ENCODE assay signal across 16 cellular contexts in genomic region chr14:100849432-100849831, GRCh38. TPM values are rescaled to one million over a fixed set of nuclear protein-coding genes. Genes with fewer than 3 reads are reported as not detected.
A peak's percentile ranks its signal among the peaks of the same experiment; 100 is the strongest.
DNase-seq lines count a peak whose midpoint lies in the region; ATAC-seq, FAIRE-seq and TF ChIP-seq lines count a peak whose summit lies in the region.
"Had no signal": no experiment of that assay in that cellular context is flagged by ENCODE, and none has a peak within 500 bp of the region (broad histone marks: within the 10 kb centered on the region; RNA-seq: fewer than 3 reads in every experiment).

No MANE protein-coding gene starts in this region.

- H3K9ac ChIP-seq in GM23248 = peak overlapping the region; percentile 0; the same call in 1 of the 2 replicates

- no peaks in the 10 kb centered on the region for H3K27me3 Mint-ChIP-seq in chondrocyte (ENCODE audit: low read depth)
- H3K27me3 Mint-ChIP-seq: activated naive CD8-positive, alpha-beta T cell; stimulated activated naive CD8-positive, alpha-beta T cell treated with anti-CD3 and anti-CD28 coated beads, Interleukin-15, Interleukin-2, amounts not matched to agents 100 ng/mL and 50 ng/mL, for 24 hours had no signal

- no peak overlapping the region for H2AFZ ChIP-seq in GM23248

- DNase-seq in AG08395 (ENCODE audit: low spot score) = peak; percentile 46
- peak; percentile 71 for DNase-seq in GM23248
- peak; percentile 26 for DNase-seq in RCC 7860 (ENCODE audit: low spot score)
- peak; percentile 47 for DNase-seq in iris pigment epithelial cell (ENCODE audit: low read depth)
- no peak for DNase-seq in pancreas
- no peak for DNase-seq in NCI-H1092 (lab: John Stamatoyannopoulos, UW)
- no peak for DNase-seq in chondrocyte (ENCODE audit: low spot score)
- DNase-seq: NCI-H1930, retina had no signal

- H3K79me2 ChIP-seq in GM23248 (ENCODE audit: insufficient read depth) = peaks cover 96% of the 10 kb centered on the region

- TF ChIP-seq CTCF in pancreas (IDR thresholded peaks at IDR 0.05) (no peak), chondrocyte (IDR thresholded peaks at IDR 0.05) (no peak)

- H3K27ac ChIP-seq in GM23248 (peak overlapping the region; percentile 24; the same call in 1 of the 2 replicates), pancreas (peak overlapping the region in 1 of 4 donors; percentile 4)

- H3K27me3 ChIP-seq in GM23248 (replicated peaks; ENCODE audit: insufficient read depth) (no peaks in the 10 kb centered on the region), pancreas (no peaks in the 10 kb centered on the region)

- H4K20me1 ChIP-seq in GM23248 (ENCODE audit: insufficient read depth) = peaks cover 3% of the 10 kb centered on the region; the same call in 1 of the 2 replicates

- H3K4me3 ChIP-seq in GM23248 (peak overlapping the region; percentile 38; the same call in 1 of the 2 replicates), pancreas (no peak overlapping the region)

- H3F3A ChIP-seq in GM23248 (ENCODE audit: insufficient read depth) = peaks cover 39% of the 10 kb centered on the region; the same call in 1 of the 2 replicates

- intact Hi-C loops in pancreas (cut with DNase I) = no loop called here

- 14 to 16% methylated on average over 5 of the region's 5 CpGs for WGBS in GM23248 (ENCODE audit: low coverage in 1 of 2, low lambda C conversion rate in 2 of 2, missing lambda C conversion rate in 2 of 2), 2 experiments
- 32 to 48% methylated on average over 5 of the region's 5 CpGs for WGBS in pancreas, 2 donors

- peaks cover 1% of the 10 kb centered on the region for H3K4me1 Mint-ChIP-seq in chondrocyte (ENCODE audit: low read depth)

- H3K4me1 ChIP-seq in GM23248 (ENCODE audit: insufficient read depth) (peaks cover 18% of the 10 kb centered on the region), pancreas (no peaks in the 10 kb centered on the region)

- H3K4me2 ChIP-seq in GM23248 (ENCODE audit: unreplicated experiment) = peak overlapping the region; percentile 25

- no peaks in the 10 kb centered on the region for H3K36me3 Mint-ChIP-seq in chondrocyte (ENCODE audit: low read depth)
- H3K36me3 Mint-ChIP-seq: activated naive CD8-positive, alpha-beta T cell had no signal

- no peak overlapping the region for H3K4me3 Mint-ChIP-seq in chondrocyte (ENCODE audit: unreplicated experiment)
- H3K4me3 Mint-ChIP-seq: activated naive CD8-positive, alpha-beta T cell; stimulated activated naive CD8-positive, alpha-beta T cell treated with anti-CD3 and anti-CD28 coated beads, Interleukin-15, Interleukin-2, amounts not matched to agents 100 ng/mL and 50 ng/mL, for 24 hours had no signal

- in situ Hi-C loops in GM23248 (cut with MboI) = loop anchor here (25.0 kb wide), 1 partner anchor 437 kb away; no protein-coding TSS in a partner anchor

- no peaks in the 10 kb centered on the region for H3K9me2 ChIP-seq in GM23248 (ENCODE audit: insufficient read depth)

- H3K27ac Mint-ChIP-seq in chondrocyte (ENCODE audit: unreplicated experiment) = no peak overlapping the region
- H3K27ac Mint-ChIP-seq: activated naive CD8-positive, alpha-beta T cell; stimulated activated naive CD8-positive, alpha-beta T cell treated with anti-CD3 and anti-CD28 coated beads, Interleukin-15, Interleukin-2, amounts not matched to agents 100 ng/mL and 50 ng/mL, for 24 hours had no signal

- H3K9me3 ChIP-seq in GM23248 (ENCODE audit: low read depth) = no peaks in the 10 kb centered on the region
- H3K9me3 ChIP-seq in pancreas = no peaks in the 10 kb centered on the region

- H3K9me3 Mint-ChIP-seq in chondrocyte (ENCODE audit: low read depth) = no peaks in the 10 kb centered on the region
- H3K9me3 Mint-ChIP-seq: stimulated activated naive CD8-positive, alpha-beta T cell treated with anti-CD3 and anti-CD28 coated beads, Interleukin-15, Interleukin-2, amounts not matched to agents 100 ng/mL and 50 ng/mL, for 24 hours had no signal

- ATAC-seq in HG02610 (IDR thresholded peaks at IDR 0.05; ENCODE audit: unreplicated experiment) (no peak), pancreas (no peak)

- FAIRE-seq in RCC 7860 (lab: Jason Lieb, UNC) (no peak), pancreas (lab: Jason Lieb, UNC) (no peak)
- FAIRE-seq: G401.6, GM18507, H1 had no signal

- H3K36me3 ChIP-seq in GM23248 (ENCODE audit: low read depth) = peaks cover 11% of the 10 kb centered on the region
- H3K36me3 ChIP-seq in pancreas = no peaks in the 10 kb centered on the region

RNA-seq across cellular contexts. Expression of gene MEG3, which starts 23.5 kb away (rescaled TPM):
- total RNA-seq in GM23248 (2014; rRNA removed; shearing (Covaris generic)) = 101 and 145 TPM in 2 replicates
- polyA plus RNA-seq in GM23248 (2016; fragmentation: Nextera tagmentation; extraction: Ambion mirVana) (155 and 228 TPM in 2 replicates), pancreas (1,000 to 10,000 TPM; 1,023 to 1,150 TPM)
- total RNA-seq in pancreas (100 to 1,000 TPM in 5 of 6 donors, 10 to 100 TPM in 1; 78.8 to 726 (median 175) TPM), chondrocyte (not detected in 3 replicates)

RNA-seq across cellular contexts. Expression of gene RTL1, which starts 54.1 kb away (rescaled TPM):
- total RNA-seq in GM23248 (2014; rRNA removed; shearing (Covaris generic)) = not detected in 2 replicates
- 0.19 and 0.36 TPM in 2 replicates for polyA plus RNA-seq in GM23248 (2016; fragmentation: Nextera tagmentation; extraction: Ambion mirVana)
- under 1 TPM in 3 of 6 donors, not detected in 3; 0.03 TPM for total RNA-seq in pancreas
- polyA plus RNA-seq in pancreas = under 1 TPM; 0.02 to 0.80 TPM
- 0.02 TPM in 1 of 3 replicates, not detected in the others for total RNA-seq in chondrocyte
- total RNA-seq: H1 had no signal
- polyA plus RNA-seq: BJ, H1 had no signal

Comparison
In these comparisons a context has a peak if more than half of its experiments do, and no peak if none do; other contexts are left out.
1. DNase-seq: peak in AG08395 (single experiment), GM23248 (single experiment), RCC 7860 (single experiment) and iris pigment epithelial cell (single experiment); none in pancreas (0 of 6), NCI-H1092 (single experiment) and chondrocyte (single experiment).
2. RNA of gene MEG3, which starts 23.5 kb away (total RNA-seq): 78.8 to 726 TPM in pancreas and 101 to 145 TPM in GM23248; not detected in chondrocyte; every median in the first group is over 10 times any median in the second.